27 cellular contexts compared by ENCODE assay signal in genomic region chr7:95753440-95753839, GRCh38.
"Had no signal": no experiment of that assay in that cellular context is flagged by ENCODE, and none has a peak within 500 bp of the region (broad histone marks: within the 10 kb centered on the region; RNA-seq: fewer than 3 reads in every experiment).

No MANE protein-coding gene starts in this region.

- FAIRE-seq: urothelium cell line had no signal

- H3K9me3 ChIP-seq: stomach, suprapubic skin, testis, thoracic aorta, thyroid gland, tibial artery, transverse colon, upper lobe of left lung, upper lobe of right lung, uterus, vagina had no signal

- H3K4me1 ChIP-seq: stomach, suprapubic skin, testis, tibial artery, tibial nerve, transverse colon, upper lobe of left lung, upper lobe of right lung, uterus, vagina had no signal

- H3K36me3 ChIP-seq: stomach, suprapubic skin, thoracic aorta, thyroid gland, tibial artery, tibial nerve, transverse colon, upper lobe of left lung, upper lobe of right lung, uterus, vagina had no signal

- ATAC-seq: stimulated activated effector memory CD8-positive, alpha-beta T cell treated with anti-CD3 and anti-CD28 coated beads, Interleukin-12 subunit alpha, Interleukin-12 subunit beta, amount 100 ng/mL, for 72 hours; stimulated activated memory B cell treated with anti-CD40 and anti-IgM and Interleukin-4, amounts not matched to agents 10 μg/mL and 1 μg/mL and 100 μg/mL, for 72 hours; stimulated activated naive B cell treated with anti-CD40 and anti-IgM and Interleukin-4, amounts not matched to agents 10 μg/mL and 1 μg/mL and 100 μg/mL, for 72 hours; stimulated activated naive CD8-positive, alpha-beta T cell treated with anti-CD3 and anti-CD28 coated beads, Interleukin-15, amount 100 ng/mL, for 72 hours; stimulated activated naive CD8-positive, alpha-beta T cell treated with anti-CD3 and anti-CD28 coated beads, Interleukin-15, Interleukin-2, amounts not matched to agents 100 U/mL and 50 U/mL, for 24 hours; upper lobe of right lung had no signal

- H3K27me3 ChIP-seq: stomach, suprapubic skin, testis, thyroid gland, tibial artery, tibial nerve, transverse colon, upper lobe of left lung, upper lobe of right lung, uterus, vagina had no signal

- H3K27ac ChIP-seq: stomach, suprapubic skin, testis, thoracic aorta, thyroid gland, tibial artery, tibial nerve, transverse colon, upper lobe of left lung, upper lobe of right lung, uterus, vagina had no signal

- H3K4me3 ChIP-seq: stomach, suprapubic skin, testis, thoracic aorta, thyroid gland, tibial artery, tibial nerve, transverse colon, upper lobe of left lung, upper lobe of right lung, uterus, vagina had no signal

- DNase-seq: stimulated activated CD4-positive, alpha-beta T cell treated with anti-CD3 and anti-CD28 coated beads, Interleukin-2, amount 100 ng/mL, for 48 hours; stimulated activated CD4-positive, alpha-beta T cell treated with anti-CD3 and anti-CD28 coated beads, Interleukin-4, amount 100 ng/mL, for 1 hour; stimulated activated CD4-positive, alpha-beta T cell treated with anti-CD3 and anti-CD28 coated beads, Interleukin-4, amount 100 ng/mL, for 24 hours; stimulated activated CD4-positive, alpha-beta T cell treated with anti-CD3 and anti-CD28 coated beads, Interleukin-4, amount 100 ng/mL, for 4 hours; stimulated activated CD8-positive, alpha-beta memory T cell treated with anti-CD3 and anti-CD28 coated beads, Interleukin-4, amount 100 ng/mL, for 48 hours; stimulated activated naive B cell treated with anti-CD40 and anti-IgM and Interleukin-4, amounts not matched to agents 10 μg/mL and 1 μg/mL and 100 μg/mL, for 72 hours; stimulated activated naive CD4-positive, alpha-beta T cell; stimulated activated naive CD4-positive, alpha-beta T cell treated with Interleukin-2 at 50 U/mL for 16 hours; stimulated activated naive CD8-positive, alpha-beta T cell treated with anti-CD3 and anti-CD28 coated beads, Interleukin-15, amount 100 ng/mL, for 72 hours; stimulated activated naive CD8-positive, alpha-beta T cell treated with anti-CD3 and anti-CD28 coated beads, Interleukin-15, Interleukin-2, amounts not matched to agents 100 U/mL and 50 U/mL, for 24 hours; stomach; substantia nigra; testis; thyroid gland; tibial artery; transverse colon; trophoblast cell; upper lobe of left lung; upper lobe of right lung; uterus had no signal
